In genomic region chr11:18394300-18394927, GRCh38 we compare ENCODE assay signal across 1 cellular context.
TF ChIP-seq lines count a peak whose summit lies in the region.

TSS of gene LDHA (plus strand) at chr11:18394563. CDS start at chr11:18396843, 2,280 bp downstream.

TF ChIP-seq in GM12878, 131 proteins besides CTCF, POLR2A, EP300 and RAD21 (continued from another document and continues in another):
- TF ChIP-seq ZNF687 (IDR thresholded peaks at IDR 0.05) (peak; percentile 99), ATF7 (IDR thresholded peaks at IDR 0.05; ENCODE audit: low read depth) (peak; percentile 88), IKZF1 (conservative IDR thresholded peaks at IDR 0.05) (peak; percentile 94), SMC3 (IDR thresholded peaks at IDR 0.05; ENCODE audit: borderline replicate concordance, low read length) (no peak; the same call in 1 of the 2 replicates), SMAD5 (IDR thresholded peaks at IDR 0.05; ENCODE audit: low read depth) (peak; percentile 97), DPF2 (IDR thresholded peaks at IDR 0.05) (peak; percentile 57; the same call in 1 of the 2 replicates), IKZF2 (IDR thresholded peaks at IDR 0.05) (peak; percentile 9 to 66; a peak in 2 of 4 replicates), KDM1A (IDR thresholded peaks at IDR 0.05; ENCODE audit: borderline replicate concordance) (no peak), POU2F2 (IDR thresholded peaks at IDR 0.05; ENCODE audit: borderline replicate concordance, low read depth, low read length) (peak; percentile 98), TAF1 (IDR thresholded peaks at IDR 0.05; ENCODE audit: borderline replicate concordance, low read depth, low read length) (peak; percentile 92), HDAC6 (IDR thresholded peaks at IDR 0.05; ENCODE audit: unreplicated experiment) (peak; percentile 88), REST (IDR thresholded peaks at IDR 0.05; ENCODE audit: low read depth, low read length) (0 out of 2 replicates have a peak, but pooled peaks have one; percentile 40), NR2F1 (conservative IDR thresholded peaks at IDR 0.05) (0 out of 2 replicates have a peak, but pooled peaks have one; percentile 46), CEBPB (IDR thresholded peaks at IDR 0.05; ENCODE audit: borderline replicate concordance in 1 of 2, low read depth in 2 of 2, low read length in 2 of 2) (no peak), TARDBP (IDR thresholded peaks at IDR 0.05; ENCODE audit: borderline replicate concordance) (peak; percentile 78), CBFB (IDR thresholded peaks at IDR 0.05; ENCODE audit: low read depth) (peak; percentile 86), SUZ12 (IDR thresholded peaks at IDR 0.05; ENCODE audit: unreplicated experiment) (no peak), NRF1 (conservative IDR thresholded peaks at IDR 0.05; ENCODE audit: low read depth, low read length) (0 out of 2 replicates have a peak, but pooled peaks have one; percentile 30), CREM (IDR thresholded peaks at IDR 0.05; ENCODE audit: low read depth) (peak; percentile 97), SUPT20H (IDR thresholded peaks at IDR 0.05; ENCODE audit: borderline replicate concordance, control insufficient read depth, low read depth, low read length) (no peak), RBBP5 (conservative IDR thresholded peaks at IDR 0.05) (no peak), POLR2AphosphoS5 (IDR thresholded peaks at IDR 0.05; ENCODE audit: low read length) (peak; percentile 99), ZNF384 (IDR thresholded peaks at IDR 0.05; ENCODE audit: borderline replicate concordance, low read depth, low read length) (no peak), NBN (IDR thresholded peaks at IDR 0.05) (peak; percentile 84; the same call in 1 of the 2 replicates), ZNF274 (IDR thresholded peaks at IDR 0.05; ENCODE audit: insufficient read depth, insufficient read length) (no peak), NFXL1 (IDR thresholded peaks at IDR 0.05; ENCODE audit: borderline replicate concordance) (no peak), CREB1 (IDR thresholded peaks at IDR 0.05; ENCODE audit: low read depth) (peak; percentile 98), SP1 (IDR thresholded peaks at IDR 0.05; ENCODE audit: low read depth, low read length) (peak; percentile 54), BACH1 (IDR thresholded peaks at IDR 0.05; ENCODE audit: borderline replicate concordance) (peak; percentile 87), ZNF207 (IDR thresholded peaks at IDR 0.05; ENCODE audit: borderline replicate concordance) (no peak; the same call in 1 of the 2 replicates), EGR1 (IDR thresholded peaks at IDR 0.05; ENCODE audit: borderline replicate concordance in 1 of 2, low read depth in 2 of 2, low read length in 2 of 2) (peak in 1 of 2 experiments; percentile 68; a peak in 1 of 3 replicates), BCL11A (IDR thresholded peaks at IDR 0.05; ENCODE audit: low read depth, low read length) (0 out of 2 replicates have a peak, but pooled peaks have one; percentile 4), MEF2A (IDR thresholded peaks at IDR 0.05; ENCODE audit: insufficient read depth, low read depth, low read length) (0 out of 2 replicates have a peak, but pooled peaks have one; percentile 59), BHLHE40 (IDR thresholded peaks at IDR 0.05; ENCODE audit: borderline replicate concordance in 1 of 2, low read depth in 2 of 2, low read length in 1 of 2) (peak; percentile 87 to 95), SIN3A (IDR thresholded peaks at IDR 0.05; ENCODE audit: low read depth, low read length) (peak; percentile 80; the same call in 1 of the 2 replicates), MXI1 (IDR thresholded peaks at IDR 0.05; ENCODE audit: low read depth, low read length) (peak; percentile 99), KLF5 (IDR thresholded peaks at IDR 0.05; ENCODE audit: partially characterized antibody) (peak; percentile 68), ZZZ3 (IDR thresholded peaks at IDR 0.05; ENCODE audit: control insufficient read depth, insufficient read length, low read depth) (no peak), ZBED1 (IDR thresholded peaks at IDR 0.05; ENCODE audit: borderline replicate concordance) (no peak)
- TF ChIP-seq, protein P1, sequence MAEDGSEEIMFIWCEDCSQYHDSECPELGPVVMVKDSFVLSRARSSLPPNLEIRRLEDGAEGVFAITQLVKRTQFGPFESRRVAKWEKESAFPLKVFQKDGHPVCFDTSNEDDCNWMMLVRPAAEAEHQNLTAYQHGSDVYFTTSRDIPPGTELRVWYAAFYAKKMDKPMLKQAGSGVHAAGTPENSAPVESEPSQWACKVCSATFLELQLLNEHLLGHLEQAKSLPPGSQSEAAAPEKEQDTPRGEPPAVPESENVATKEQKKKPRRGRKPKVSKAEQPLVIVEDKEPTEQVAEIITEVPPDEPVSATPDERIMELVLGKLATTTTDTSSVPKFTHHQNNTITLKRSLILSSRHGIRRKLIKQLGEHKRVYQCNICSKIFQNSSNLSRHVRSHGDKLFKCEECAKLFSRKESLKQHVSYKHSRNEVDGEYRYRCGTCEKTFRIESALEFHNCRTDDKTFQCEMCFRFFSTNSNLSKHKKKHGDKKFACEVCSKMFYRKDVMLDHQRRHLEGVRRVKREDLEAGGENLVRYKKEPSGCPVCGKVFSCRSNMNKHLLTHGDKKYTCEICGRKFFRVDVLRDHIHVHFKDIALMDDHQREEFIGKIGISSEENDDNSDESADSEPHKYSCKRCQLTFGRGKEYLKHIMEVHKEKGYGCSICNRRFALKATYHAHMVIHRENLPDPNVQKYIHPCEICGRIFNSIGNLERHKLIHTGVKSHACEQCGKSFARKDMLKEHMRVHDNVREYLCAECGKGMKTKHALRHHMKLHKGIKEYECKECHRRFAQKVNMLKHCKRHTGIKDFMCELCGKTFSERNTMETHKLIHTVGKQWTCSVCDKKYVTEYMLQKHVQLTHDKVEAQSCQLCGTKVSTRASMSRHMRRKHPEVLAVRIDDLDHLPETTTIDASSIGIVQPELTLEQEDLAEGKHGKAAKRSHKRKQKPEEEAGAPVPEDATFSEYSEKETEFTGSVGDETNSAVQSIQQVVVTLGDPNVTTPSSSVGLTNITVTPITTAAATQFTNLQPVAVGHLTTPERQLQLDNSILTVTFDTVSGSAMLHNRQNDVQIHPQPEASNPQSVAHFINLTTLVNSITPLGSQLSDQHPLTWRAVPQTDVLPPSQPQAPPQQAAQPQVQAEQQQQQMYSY (CRISPR knock-in tag; IDR thresholded peaks at IDR 0.05): no peak
- TF ChIP-seq, protein P2, sequence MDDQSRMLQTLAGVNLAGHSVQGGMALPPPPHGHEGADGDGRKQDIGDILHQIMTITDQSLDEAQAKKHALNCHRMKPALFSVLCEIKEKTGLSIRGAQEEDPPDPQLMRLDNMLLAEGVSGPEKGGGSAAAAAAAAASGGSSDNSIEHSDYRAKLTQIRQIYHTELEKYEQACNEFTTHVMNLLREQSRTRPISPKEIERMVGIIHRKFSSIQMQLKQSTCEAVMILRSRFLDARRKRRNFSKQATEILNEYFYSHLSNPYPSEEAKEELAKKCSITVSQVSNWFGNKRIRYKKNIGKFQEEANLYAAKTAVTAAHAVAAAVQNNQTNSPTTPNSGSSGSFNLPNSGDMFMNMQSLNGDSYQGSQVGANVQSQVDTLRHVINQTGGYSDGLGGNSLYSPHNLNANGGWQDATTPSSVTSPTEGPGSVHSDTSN (IDR thresholded peaks at IDR 0.05; ENCODE audit: insufficient replicate concordance, low read depth, low read length): no peak
- TF ChIP-seq, protein P3, sequence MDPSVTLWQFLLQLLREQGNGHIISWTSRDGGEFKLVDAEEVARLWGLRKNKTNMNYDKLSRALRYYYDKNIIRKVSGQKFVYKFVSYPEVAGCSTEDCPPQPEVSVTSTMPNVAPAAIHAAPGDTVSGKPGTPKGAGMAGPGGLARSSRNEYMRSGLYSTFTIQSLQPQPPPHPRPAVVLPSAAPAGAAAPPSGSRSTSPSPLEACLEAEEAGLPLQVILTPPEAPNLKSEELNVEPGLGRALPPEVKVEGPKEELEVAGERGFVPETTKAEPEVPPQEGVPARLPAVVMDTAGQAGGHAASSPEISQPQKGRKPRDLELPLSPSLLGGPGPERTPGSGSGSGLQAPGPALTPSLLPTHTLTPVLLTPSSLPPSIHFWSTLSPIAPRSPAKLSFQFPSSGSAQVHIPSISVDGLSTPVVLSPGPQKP (IDR thresholded peaks at IDR 0.05; ENCODE audit: low read depth, low read length): no peak
- TF ChIP-seq, protein P4, sequence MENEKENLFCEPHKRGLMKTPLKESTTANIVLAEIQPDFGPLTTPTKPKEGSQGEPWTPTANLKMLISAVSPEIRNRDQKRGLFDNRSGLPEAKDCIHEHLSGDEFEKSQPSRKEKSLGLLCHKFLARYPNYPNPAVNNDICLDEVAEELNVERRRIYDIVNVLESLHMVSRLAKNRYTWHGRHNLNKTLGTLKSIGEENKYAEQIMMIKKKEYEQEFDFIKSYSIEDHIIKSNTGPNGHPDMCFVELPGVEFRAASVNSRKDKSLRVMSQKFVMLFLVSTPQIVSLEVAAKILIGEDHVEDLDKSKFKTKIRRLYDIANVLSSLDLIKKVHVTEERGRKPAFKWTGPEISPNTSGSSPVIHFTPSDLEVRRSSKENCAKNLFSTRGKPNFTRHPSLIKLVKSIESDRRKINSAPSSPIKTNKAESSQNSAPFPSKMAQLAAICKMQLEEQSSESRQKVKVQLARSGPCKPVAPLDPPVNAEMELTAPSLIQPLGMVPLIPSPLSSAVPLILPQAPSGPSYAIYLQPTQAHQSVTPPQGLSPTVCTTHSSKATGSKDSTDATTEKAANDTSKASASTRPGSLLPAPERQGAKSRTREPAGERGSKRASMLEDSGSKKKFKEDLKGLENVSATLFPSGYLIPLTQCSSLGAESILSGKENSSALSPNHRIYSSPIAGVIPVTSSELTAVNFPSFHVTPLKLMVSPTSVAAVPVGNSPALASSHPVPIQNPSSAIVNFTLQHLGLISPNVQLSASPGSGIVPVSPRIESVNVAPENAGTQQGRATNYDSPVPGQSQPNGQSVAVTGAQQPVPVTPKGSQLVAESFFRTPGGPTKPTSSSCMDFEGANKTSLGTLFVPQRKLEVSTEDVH (IDR thresholded peaks at IDR 0.05; ENCODE audit: low read depth, partially characterized antibody): no peak
- TF ChIP-seq, protein P5, sequence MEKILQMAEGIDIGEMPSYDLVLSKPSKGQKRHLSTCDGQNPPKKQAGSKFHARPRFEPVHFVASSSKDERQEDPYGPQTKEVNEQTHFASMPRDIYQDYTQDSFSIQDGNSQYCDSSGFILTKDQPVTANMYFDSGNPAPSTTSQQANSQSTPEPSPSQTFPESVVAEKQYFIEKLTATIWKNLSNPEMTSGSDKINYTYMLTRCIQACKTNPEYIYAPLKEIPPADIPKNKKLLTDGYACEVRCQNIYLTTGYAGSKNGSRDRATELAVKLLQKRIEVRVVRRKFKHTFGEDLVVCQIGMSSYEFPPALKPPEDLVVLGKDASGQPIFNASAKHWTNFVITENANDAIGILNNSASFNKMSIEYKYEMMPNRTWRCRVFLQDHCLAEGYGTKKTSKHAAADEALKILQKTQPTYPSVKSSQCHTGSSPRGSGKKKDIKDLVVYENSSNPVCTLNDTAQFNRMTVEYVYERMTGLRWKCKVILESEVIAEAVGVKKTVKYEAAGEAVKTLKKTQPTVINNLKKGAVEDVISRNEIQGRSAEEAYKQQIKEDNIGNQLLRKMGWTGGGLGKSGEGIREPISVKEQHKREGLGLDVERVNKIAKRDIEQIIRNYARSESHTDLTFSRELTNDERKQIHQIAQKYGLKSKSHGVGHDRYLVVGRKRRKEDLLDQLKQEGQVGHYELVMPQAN (conservative IDR thresholded peaks at IDR 0.05): peak; percentile 96
